Comparison of ENCODE assay signal across 8 cellular contexts in the genomic region with DNA sequence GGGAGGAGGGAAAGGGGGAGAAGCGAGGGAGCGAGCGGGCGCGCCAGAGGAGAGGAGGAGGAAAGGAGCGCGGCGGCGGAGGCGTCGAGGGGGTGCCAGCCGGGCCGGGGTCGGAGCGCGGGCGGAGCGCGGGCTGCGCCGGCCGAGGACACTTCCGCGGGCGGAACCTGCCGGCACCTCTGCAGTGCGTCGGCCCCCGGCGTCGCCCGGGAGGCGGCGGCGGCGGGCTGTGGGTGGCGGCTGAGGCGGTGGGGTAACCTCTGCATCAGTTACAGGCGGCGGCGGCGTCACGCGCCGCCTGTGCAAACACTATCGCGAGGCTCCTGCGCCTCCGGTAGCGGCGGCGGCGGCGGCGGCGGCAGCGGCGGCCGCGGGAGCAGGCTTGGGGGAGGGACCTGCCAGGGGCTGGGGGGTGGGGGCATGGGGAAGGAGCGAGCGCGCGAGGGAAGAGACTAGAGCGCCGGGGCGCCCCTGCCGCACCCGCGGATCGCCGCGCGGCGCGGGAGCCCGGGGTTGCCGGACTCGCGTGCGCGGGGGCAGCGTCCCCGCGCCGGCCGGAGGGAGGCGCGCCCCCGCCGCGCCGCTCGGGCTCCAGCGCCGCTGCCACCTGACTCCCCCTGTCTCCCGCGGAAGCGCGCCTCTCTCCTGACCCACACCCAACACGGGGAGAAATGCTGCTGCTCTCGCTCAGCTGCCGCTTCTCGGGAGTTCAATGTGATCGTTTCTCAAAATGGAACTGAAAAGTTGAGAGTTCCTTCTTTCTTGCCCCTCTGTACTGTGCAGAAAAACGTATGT. TPM values are rescaled to one million over a fixed set of nuclear protein-coding genes. Genes with fewer than 3 reads are reported as not detected.
DNase-seq lines count a peak whose midpoint lies in the region; ATAC-seq, FAIRE-seq and TF ChIP-seq lines count a peak whose summit lies in the region.

A gene (minus strand): TSS at position 264 of the 795 bp plus-strand sequence. CDS start 465 bp downstream, outside the sequence.

- H3K27me3 ChIP-seq in bronchial epithelial cell (ENCODE audit: control insufficient read depth, insufficient read depth, low read length): no peaks in the 10 kb centered on the region

- TF ChIP-seq CTCF in WI38 (IDR thresholded peaks at IDR 0.05; ENCODE audit: low read depth, low read length) (no peak), bronchial epithelial cell (IDR thresholded peaks at IDR 0.05; ENCODE audit: insufficient read depth, low read length, severe bottlenecking) (peak; percentile 7)

- FAIRE-seq in bronchial epithelial cell (lab: Jason Lieb, UNC): no peak

- DNase-seq in A172 (ENCODE audit: low spot score): peak; percentile 60
- DNase-seq in NCI-H2171 treated with DMSO at 0.1 percent for 48 hours (lab: John Stamatoyannopoulos, UW): peak; percentile 84
- peak; percentile 45 for DNase-seq in bronchial epithelial cell (ENCODE audit: low read depth)
- peak; percentile 68 for DNase-seq in inferior parietal cortex (ENCODE audit: extremely low spot score)
- peak; percentile 45 to 54 for DNase-seq in stimulated activated CD4-positive, alpha-beta T cell treated with anti-CD3 and anti-CD28 coated beads, Interleukin-12 subunit alpha, Interleukin-12 subunit beta, amount 100 ng/mL, for 24 hours (ENCODE audit: low read depth in 2 of 2)

- ATAC-seq in GM18519 (IDR thresholded peaks at IDR 0.05; ENCODE audit: low FRiP score, unreplicated experiment): peak; percentile 40
- ATAC-seq in HG03045 (IDR thresholded peaks at IDR 0.05; ENCODE audit: unreplicated experiment): peak; percentile 63

- H3K36me3 ChIP-seq in bronchial epithelial cell (ENCODE audit: control insufficient read depth, insufficient read depth, low read length): no peaks in the 10 kb centered on the region

- H3K4me3 ChIP-seq in WI38 (ENCODE audit: low read depth, low read length) (peak within 1 kb of the TSS; percentile 95), bronchial epithelial cell (ENCODE audit: low read depth, low read length) (peak within 1 kb of the TSS; percentile 90)

RNA-seq across cellular contexts. Expression of the gene that starts here (rescaled TPM):
- total RNA-seq in A172 (2014; rRNA removed; shearing (Covaris generic)): 17.4 and 19.7 TPM in 2 replicates
- total RNA-seq in bronchial epithelial cell: 11.8 and 14.2 TPM in 2 replicates

Comparison
In these comparisons a context has a peak if more than half of its experiments do, and no peak if none do; other contexts are left out.
1. Peak in every context shown above with its lines: DNase-seq, ATAC-seq and H3K4me3 ChIP-seq.